9 cellular contexts compared by ENCODE assay signal in genomic region chr19:20256606-20257005, GRCh38.
"Had no signal": no experiment of that assay in that cellular context is flagged by ENCODE, and none has a peak within 500 bp of the region (broad histone marks: within the 10 kb centered on the region; RNA-seq: fewer than 3 reads in every experiment).

No MANE protein-coding gene starts in this region.

- H3K9me3 ChIP-seq: HAP-1 had no signal

- H3K4me3 Mint-ChIP-seq: GM23338, HFFc6 had no signal

- ATAC-seq: GM23338, HCT116 had no signal

- H3K9ac ChIP-seq: GM23248 had no signal

- H3K4me1 ChIP-seq: HAP-1 had no signal

- H3K4me2 ChIP-seq: GM23338 had no signal

- DNase-seq: GM23248, GOT3, H7, HCEC 1CT, HFFc6 had no signal

- H3K9me3 Mint-ChIP-seq: GM23338 had no signal

- H3K4me3 ChIP-seq: GM23248, GM23338, HAP-1 had no signal

- H2AFZ ChIP-seq: GM23248, GM23338 had no signal

- FAIRE-seq: H54 had no signal

- H3K27ac Mint-ChIP-seq: HFFc6 had no signal

- H3K36me3 ChIP-seq: HAP-1 had no signal

- H3K27ac ChIP-seq: GM23248 had no signal
